Comparison of ENCODE assay signal across 8 cellular contexts in the genomic region with DNA sequence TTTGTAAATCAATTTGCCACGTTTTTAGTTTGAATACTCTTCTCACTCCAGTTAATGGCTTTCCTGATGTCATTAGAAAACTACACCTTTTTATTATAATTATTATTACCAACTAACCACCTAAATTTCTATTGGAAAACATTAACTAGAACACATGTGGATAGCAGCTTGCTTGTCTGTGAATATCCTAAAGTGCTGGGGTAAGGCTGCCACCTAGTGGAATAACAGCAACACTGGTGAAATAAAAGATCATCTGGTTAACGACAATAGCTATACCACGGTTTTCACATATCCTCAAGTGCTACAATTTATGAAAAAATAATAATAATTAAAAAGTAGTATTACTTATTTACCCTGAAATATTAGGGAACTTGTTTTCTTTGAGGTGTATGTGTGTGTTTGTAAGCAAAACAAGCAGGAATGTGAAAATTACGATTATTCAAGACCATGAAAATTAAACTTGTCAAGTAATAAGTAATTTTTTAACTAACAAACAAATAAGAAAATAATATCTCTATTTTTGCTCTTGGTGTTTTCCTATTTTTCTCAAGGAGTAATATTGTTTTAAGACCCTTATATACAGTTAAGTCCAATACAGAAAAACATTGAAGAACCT.
DNase-seq lines count a peak whose midpoint lies in the region; ATAC-seq and TF ChIP-seq lines count a peak whose summit lies in the region.

No MANE protein-coding gene starts in this region.

- H3K79me2 ChIP-seq in KMS-11 (ENCODE audit: insufficient read depth, low read depth) = no peaks in the 10 kb centered on the region

- H2AFZ ChIP-seq in KMS-11 (ENCODE audit: low read depth) = peak overlapping the region; percentile 10; the same call in 1 of the 2 replicates

- H3K27ac ChIP-seq in 22Rv1 (no peak overlapping the region), KMS-11 (no peak overlapping the region), transverse colon (no peak overlapping the region)

- intact Hi-C loops in transverse colon (cut with DNase I; ENCODE audit: low total_unique reads) = no loop called here

- in situ Hi-C loops in HAP-1 (cut with MboI; ENCODE audit: low sequenced_read_pairs) (loop anchor here (25.0 kb wide), 1 partner anchor 377 kb away; no protein-coding TSS in a partner anchor), transverse colon (cut with MboI; ENCODE audit: low pct_ligation_motif_present in 1 of 4, low pct_unique_long_range_greater_than_20kb in 1 of 4, low sequenced_read_pairs in 3 of 4) (loop anchor here in 3 of 4 donors (10.0 to 25.0 kb wide), 2 partner anchors 375 to 377 kb away; no protein-coding TSS in a partner anchor)

- no peak overlapping the region for H3K9ac ChIP-seq in KMS-11

- H4K20me1 ChIP-seq in KMS-11 (ENCODE audit: insufficient read depth) = no peaks in the 10 kb centered on the region; the same call in 1 of the 2 replicates

- no peaks in the 10 kb centered on the region for H3K36me3 ChIP-seq in GM06990 (ENCODE audit: control insufficient read depth, insufficient read depth, low read length)
- no peaks in the 10 kb centered on the region for H3K36me3 ChIP-seq in HAP-1 (replicated peaks)
- H3K36me3 ChIP-seq in KMS-11 (ENCODE audit: insufficient read depth) = no peaks in the 10 kb centered on the region
- H3K36me3 ChIP-seq in transverse colon = no peaks in the 10 kb centered on the region

- no peak for TF ChIP-seq POLR2A in transverse colon (IDR thresholded peaks at IDR 0.05)

- WGBS in transverse colon (ENCODE audit: low coverage in 1 of 2), 2 donors = 15% methylated on average over 4 of the region's 4 CpGs

- H3K27me3 ChIP-seq in GM06990 (replicated peaks; ENCODE audit: control insufficient read depth, insufficient read depth, low read length) (no peaks in the 10 kb centered on the region), HAP-1 (ENCODE audit: low read depth) (no peaks in the 10 kb centered on the region), KMS-11 (ENCODE audit: insufficient read depth, low read depth) (no peaks in the 10 kb centered on the region), transverse colon (no peaks in the 10 kb centered on the region)

- peak; percentile 97 for ATAC-seq in left lobe of liver

- no peak overlapping the region for H3K4me3 ChIP-seq in GM06990 (replicated peaks; ENCODE audit: low read depth, low read length)
- H3K4me3 ChIP-seq in HAP-1 = no peak overlapping the region
- no peak overlapping the region for H3K4me3 ChIP-seq in KMS-11 (IDR thresholded peaks at IDR 0.05; ENCODE audit: insufficient read depth, low read depth, low read length)
- no peak overlapping the region for H3K4me3 ChIP-seq in transverse colon

- no peak overlapping the region for H3K4me2 ChIP-seq in KMS-11

- DNase-seq in GM06990 (ENCODE audit: extremely low read depth, insufficient read length) (peak; percentile 8), HAP-1 (ENCODE audit: low spot score in 2 of 2) (peak; percentile 58 to 77), OCI-M1 (lab: John Stamatoyannopoulos, UW) (peak; percentile 79), cerebellum (ENCODE audit: low spot score) (peak; percentile 54), left lobe of liver (ENCODE audit: low spot score) (peak; percentile 52), transverse colon (peak; percentile 22)

- TF ChIP-seq EP300 in transverse colon (IDR thresholded peaks at IDR 0.05; ENCODE audit: low read depth) = no peak

- peak; percentile 88 for TF ChIP-seq CTCF in 22Rv1 (IDR thresholded peaks at IDR 0.05)
- peak; percentile 74 for TF ChIP-seq CTCF in GM06990 (IDR thresholded peaks at IDR 0.05; ENCODE audit: insufficient read depth, low read length, poor library complexity, severe bottlenecking)
- peak; percentile 84 for TF ChIP-seq CTCF in KMS-11 (conservative IDR thresholded peaks at IDR 0.05; ENCODE audit: low read depth, low read length)
- TF ChIP-seq CTCF in transverse colon (IDR thresholded peaks at IDR 0.05) = peak; percentile 43 to 76 (median 63)

- no peaks in the 10 kb centered on the region for H3K9me3 ChIP-seq in HAP-1
- H3K9me3 ChIP-seq in transverse colon = no peaks in the 10 kb centered on the region

- peaks cover 10% of the 10 kb centered on the region for H3K4me1 ChIP-seq in HAP-1
- peaks cover 8% of the 10 kb centered on the region for H3K4me1 ChIP-seq in KMS-11 (ENCODE audit: low read depth, poor library complexity, severe bottlenecking)
- no peaks in the 10 kb centered on the region for H3K4me1 ChIP-seq in transverse colon

Comparison
In these comparisons a context has a peak if more than half of its experiments do, and no peak if none do; other contexts are left out.
1. DNase-seq: peak in every context shown above with its lines; median percentile 79 in OCI-M1; 68 in HAP-1; 54 in cerebellum; 52 in left lobe of liver; 22 in transverse colon; 8 in GM06990.